In the genomic region with DNA sequence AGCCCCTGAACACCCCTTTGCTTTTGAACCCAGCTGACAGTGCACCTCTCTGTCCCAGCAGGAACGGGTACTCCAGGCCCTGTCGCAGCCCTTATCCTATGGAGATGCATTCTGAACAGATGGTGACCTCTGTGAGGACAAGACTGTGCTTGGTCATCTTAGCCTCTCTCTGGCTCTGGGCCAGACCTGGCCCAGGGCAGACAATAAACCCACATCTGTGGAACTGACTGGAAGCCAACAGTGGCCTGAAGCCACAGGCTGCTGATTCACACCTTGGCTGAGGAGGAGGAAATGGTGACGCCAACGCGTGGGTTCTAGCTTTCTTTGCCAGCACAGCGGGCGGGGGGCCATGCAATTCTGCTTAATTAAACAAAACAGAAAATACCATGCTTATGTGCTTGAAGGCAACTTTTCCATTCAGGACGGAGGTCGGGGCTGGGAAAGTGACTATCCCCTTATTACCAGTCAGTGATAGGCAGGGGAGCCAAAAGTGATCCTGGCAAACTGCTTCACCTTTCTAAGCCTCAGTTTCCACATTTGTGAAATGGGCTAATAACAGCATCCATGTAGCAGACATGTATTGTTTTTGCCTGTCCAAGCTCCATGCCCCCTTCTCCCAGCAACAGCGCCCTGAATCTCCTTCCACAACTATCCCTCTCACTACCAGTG, we compare ENCODE assay signal across 8 cellular contexts. TPM values are rescaled to one million over a fixed set of nuclear protein-coding genes. Genes with fewer than 3 reads are reported as not detected.
DNase-seq lines count a peak whose midpoint lies in the region; ATAC-seq, FAIRE-seq and TF ChIP-seq lines count a peak whose summit lies in the region.

No MANE protein-coding gene starts in this region.

- H2BK5ac ChIP-seq in mesenchymal stem cell (ENCODE audit: low read depth, low read length, poor library complexity, severe bottlenecking), result no peak overlapping the region

- no peak overlapping the region for H2BK15ac ChIP-seq in mesenchymal stem cell (ENCODE audit: low read depth, poor library complexity, severe bottlenecking)

- peak overlapping the region; percentile 67 for H2AK5ac ChIP-seq in mesenchymal stem cell (ENCODE audit: low read length, severe bottlenecking)

- H3K9ac ChIP-seq in mesenchymal stem cell (ENCODE audit: low read length) (peak overlapping the region; percentile 84), MM.1S (ENCODE audit: low read length) (no peak overlapping the region)

- H3K4me2 ChIP-seq in mesenchymal stem cell (ENCODE audit: low read length, poor library complexity, severe bottlenecking) (no peak overlapping the region), MM.1S (ENCODE audit: low read depth, low read length) (no peak overlapping the region)

- no peak overlapping the region for H3K4ac ChIP-seq in mesenchymal stem cell (ENCODE audit: low read depth in 1 of 2, low read length in 2 of 2)

- TF ChIP-seq CTCF in MM.1S (IDR thresholded peaks at IDR 0.05; ENCODE audit: low read length), result no peak

- H2BK120ac ChIP-seq in mesenchymal stem cell (ENCODE audit: low read depth, low read length), result no peak overlapping the region

- H4K8ac ChIP-seq in mesenchymal stem cell (ENCODE audit: low read length), result no peak overlapping the region

- H2AFZ ChIP-seq in mesenchymal stem cell (ENCODE audit: low read depth, low read length), result no peak overlapping the region
- no peak overlapping the region for H2AFZ ChIP-seq in MM.1S (ENCODE audit: low read length)

- peak overlapping the region; percentile 29 for H3K27ac Mint-ChIP-seq in stimulated activated effector memory CD8-positive, alpha-beta T cell treated with anti-CD3 and anti-CD28 coated beads, Interleukin-12 subunit alpha, Interleukin-12 subunit beta, amount 100 ng/mL, for 72 hours

- no peak overlapping the region for H4K91ac ChIP-seq in mesenchymal stem cell (ENCODE audit: low read length)

- no peak overlapping the region for H2BK12ac ChIP-seq in mesenchymal stem cell (ENCODE audit: low read length in 2 of 2)

- H3K14ac ChIP-seq in mesenchymal stem cell (ENCODE audit: low read length in 2 of 2), result peak overlapping the region in 1 of 2 experiments; percentile 64

- no peak overlapping the region for H3K18ac ChIP-seq in mesenchymal stem cell (ENCODE audit: low read depth in 1 of 2, low read length in 2 of 2)

- H3K4me3 ChIP-seq in mesenchymal stem cell (ENCODE audit: insufficient read depth in 1 of 2, low read depth in 1 of 2, low read length in 2 of 2), result peak overlapping the region in 1 of 2 experiments; percentile 10
- no peak overlapping the region for H3K4me3 ChIP-seq in effector memory CD4-positive, alpha-beta T cell (ENCODE audit: insufficient read depth, low read depth, low read length, poor library complexity, severe bottlenecking)
- no peak overlapping the region for H3K4me3 ChIP-seq in MM.1S (ENCODE audit: low read length)

- DNase-seq in H54 (ENCODE audit: insufficient read length, low spot score) (peak; percentile 70), SHP77 treated with DMSO at 0.1 percent for 48 hours (lab: John Stamatoyannopoulos, UW) (peak; percentile 79), cerebellar cortex (ENCODE audit: low spot score) (peak; percentile 91), mesenchymal stem cell (peak; percentile 86), MM.1S (no peak)
- peak; percentile 33 to 67 for DNase-seq in stimulated activated effector memory CD8-positive, alpha-beta T cell treated with anti-CD3 and anti-CD28 coated beads, Interleukin-12 subunit alpha, Interleukin-12 subunit beta, amount 100 ng/mL, for 72 hours (ENCODE audit: low spot score in 2 of 2)
- DNase-seq in effector memory CD4-positive, alpha-beta T cell, result no peak

- H3K9me3 Mint-ChIP-seq in stimulated activated effector memory CD8-positive, alpha-beta T cell treated with anti-CD3 and anti-CD28 coated beads, Interleukin-12 subunit alpha, Interleukin-12 subunit beta, amount 100 ng/mL, for 72 hours, result no peaks in the 10 kb centered on the region

- H3K36me3 ChIP-seq in mesenchymal stem cell (ENCODE audit: control insufficient read depth in 1 of 2, insufficient read depth in 2 of 2, low read depth in 1 of 2, low read length in 2 of 2), result peaks cover 18 to 31% of the 10 kb centered on the region in 2 experiments
- no peaks in the 10 kb centered on the region for H3K36me3 ChIP-seq in effector memory CD4-positive, alpha-beta T cell (ENCODE audit: control insufficient read depth, insufficient read depth, low read length)
- no peaks in the 10 kb centered on the region for H3K36me3 ChIP-seq in MM.1S (replicated peaks; ENCODE audit: insufficient read depth, low read length)

- no peaks in the 10 kb centered on the region for H3F3A ChIP-seq in MM.1S (ENCODE audit: insufficient read depth, low read length)

- H3K9me2 ChIP-seq in MM.1S (replicated peaks; ENCODE audit: insufficient read depth, low read length), result no peaks in the 10 kb centered on the region

- H3K9me3 ChIP-seq in mesenchymal stem cell (ENCODE audit: control insufficient read depth, low read length), result no peaks in the 10 kb centered on the region
- no peaks in the 10 kb centered on the region for H3K9me3 ChIP-seq in effector memory CD4-positive, alpha-beta T cell (ENCODE audit: control insufficient read depth, low read length)
- no peaks in the 10 kb centered on the region for H3K9me3 ChIP-seq in MM.1S (replicated peaks; ENCODE audit: insufficient read depth, low read length)

- H3K4me3 Mint-ChIP-seq in stimulated activated effector memory CD8-positive, alpha-beta T cell treated with anti-CD3 and anti-CD28 coated beads, Interleukin-12 subunit alpha, Interleukin-12 subunit beta, amount 100 ng/mL, for 72 hours, result peak overlapping the region; percentile 3

- peak overlapping the region in 1 of 2 experiments; percentile 56 for H3K23ac ChIP-seq in mesenchymal stem cell (ENCODE audit: low read length in 2 of 2)

- peaks cover 25% of the 10 kb centered on the region for H3K79me1 ChIP-seq in mesenchymal stem cell (replicated peaks; ENCODE audit: low read length, poor library complexity, severe bottlenecking)

- peaks cover 21% of the 10 kb centered on the region for H3K4me1 Mint-ChIP-seq in stimulated activated effector memory CD8-positive, alpha-beta T cell treated with anti-CD3 and anti-CD28 coated beads, Interleukin-12 subunit alpha, Interleukin-12 subunit beta, amount 100 ng/mL, for 72 hours

- ATAC-seq in stimulated activated effector memory CD8-positive, alpha-beta T cell treated with anti-CD3 and anti-CD28 coated beads, Interleukin-12 subunit alpha, Interleukin-12 subunit beta, amount 100 ng/mL, for 72 hours, result peak; percentile 93
- no peak for ATAC-seq in GM21447 (IDR thresholded peaks at IDR 0.05; ENCODE audit: unreplicated experiment)

- peaks cover 41% of the 10 kb centered on the region for H3K4me1 ChIP-seq in mesenchymal stem cell (ENCODE audit: control insufficient read depth, insufficient read depth, low read depth, low read length)
- no peaks in the 10 kb centered on the region for H3K4me1 ChIP-seq in effector memory CD4-positive, alpha-beta T cell (ENCODE audit: control insufficient read depth, insufficient read depth, low read length, poor library complexity, severe bottlenecking)
- H3K4me1 ChIP-seq in MM.1S (ENCODE audit: low read length), result no peaks in the 10 kb centered on the region

- H3K79me2 ChIP-seq in MM.1S (ENCODE audit: low read length), result no peaks in the 10 kb centered on the region

- H3K36me3 Mint-ChIP-seq in stimulated activated effector memory CD8-positive, alpha-beta T cell treated with anti-CD3 and anti-CD28 coated beads, Interleukin-12 subunit alpha, Interleukin-12 subunit beta, amount 100 ng/mL, for 72 hours, result no peaks in the 10 kb centered on the region

- 64% methylated on average over 10 of the region's 10 CpGs for WGBS in mesenchymal stem cell

- peak; percentile 66 for FAIRE-seq in H54 (lab: Jason Lieb, UNC)

- H3K27me3 ChIP-seq in mesenchymal stem cell (ENCODE audit: control insufficient read depth in 1 of 2, insufficient read depth in 1 of 2, low read length in 2 of 2) (no peaks in the 10 kb centered on the region), MM.1S (replicated peaks; ENCODE audit: insufficient read depth, low read length) (no peaks in the 10 kb centered on the region)
- peaks cover 4% of the 10 kb centered on the region for H3K27me3 ChIP-seq in effector memory CD4-positive, alpha-beta T cell (replicated peaks; ENCODE audit: control insufficient read depth, insufficient read depth, low read length, poor library complexity, severe bottlenecking)

- no peak for TF ChIP-seq POLR2A in H54 (IDR thresholded peaks at IDR 0.05; ENCODE audit: low read depth, low read length)

- H3K27ac ChIP-seq in mesenchymal stem cell (ENCODE audit: low read length, poor library complexity, severe bottlenecking), result peak overlapping the region; percentile 54
- H3K27ac ChIP-seq in effector memory CD4-positive, alpha-beta T cell (ENCODE audit: insufficient read depth, low read length, poor library complexity, severe bottlenecking), result no peak overlapping the region
- H3K27ac ChIP-seq in MM.1S (ENCODE audit: low read length), result no peak overlapping the region

- H4K20me1 ChIP-seq in MM.1S (ENCODE audit: insufficient read depth, low read length), result no peaks in the 10 kb centered on the region

RNA-seq across cellular contexts. Expression of gene SH3PXD2B, which starts 10.8 kb away (rescaled TPM):
- polyA plus RNA-seq in mesenchymal stem cell (2013, experiment 1 of 2), result 25.7 TPM
- 23.0 TPM for polyA plus RNA-seq in mesenchymal stem cell (2013, experiment 2 of 2)

Comparison
In these comparisons a context has a peak if more than half of its experiments do, and no peak if none do; other contexts are left out.
1. DNase-seq: peak in H54 (single experiment), SHP77 treated with DMSO at 0.1 percent for 48 hours (single experiment), cerebellar cortex (single experiment), mesenchymal stem cell (single experiment) and stimulated activated effector memory CD8-positive, alpha-beta T cell treated with anti-CD3 and anti-CD28 coated beads, Interleukin-12 subunit alpha, Interleukin-12 subunit beta, amount 100 ng/mL, for 72 hours (2 of 2); none in effector memory CD4-positive, alpha-beta T cell (0 of 3) and MM.1S (single experiment).